Comparison of ENCODE assay signal across 8 cellular contexts in genomic region chr10:26859241-26860025, GRCh38. TPM values are rescaled to one million over a fixed set of nuclear protein-coding genes. Genes with fewer than 3 reads are reported as not detected.
DNase-seq lines count a peak whose midpoint lies in the region; ATAC-seq, FAIRE-seq and TF ChIP-seq lines count a peak whose summit lies in the region.

No MANE protein-coding gene starts in this region.

- H3K27me3 ChIP-seq in heart right ventricle, result no peaks in the 10 kb centered on the region
- H3K27me3 ChIP-seq in K562 (ENCODE audit: control insufficient read depth in 2 of 2, insufficient read depth in 2 of 2, low read length in 2 of 2), result 0 out of 5 replicates have a peak, but pooled peaks cover 4 to 5% of the 10 kb centered on the region in 2 experiments
- no peaks in the 10 kb centered on the region for H3K27me3 ChIP-seq in uterus

- no peaks in the 10 kb centered on the region for H3K9me1 ChIP-seq in K562 (ENCODE audit: control insufficient read depth, insufficient read depth, low read length)

- peak overlapping the region; percentile 100 for H3K4me3 Mint-ChIP-seq in memory B cell

- DNase-seq in heart right ventricle (no peak), Right ventricle myocardium inferior (ENCODE audit: missing footprints) (no peak), K562 (ENCODE audit: extremely low read depth in 1 of 4, low spot score in 3 of 4) (no peak), memory B cell (ENCODE audit: low spot score in 2 of 2) (no peak), uterus (no peak), frontal cortex (ENCODE audit: low spot score in 2 of 2) (no peak), NCI-H774 (lab: John Stamatoyannopoulos, UW) (no peak)

- TF ChIP-seq POLR2A in K562 (conservative IDR thresholded peaks at IDR 0.05) (no peak), uterus (IDR thresholded peaks at IDR 0.05) (no peak)

- intact Hi-C loops in heart right ventricle (cut with DNase I) (loop anchor here in 5 of 10 donors (2.0 to 10.0 kb wide), 5 partner anchors 57 to 165 kb away; partner anchors contain the start of gene PDSS1 (in 1 of the 5)), Right ventricle myocardium inferior (cut with DNase I) (loop anchor here (2.0 kb wide), 1 partner anchor 163 kb away; the partner anchor contains the start of gene PDSS1), K562 (cut with micrococcal nuclease) (loop anchor here (5.0 to 10.0 kb wide), 2 partner anchors 102 to 295 kb away; partner anchors contain the start of genes MASTL and YME1L1), uterus (cut with DNase I; ENCODE audit: low total_unique reads) (no loop called here)

- in situ Hi-C loops in K562 (cut with MboI), result no loop called here

- H3K36me3 ChIP-seq in heart right ventricle (no peaks in the 10 kb centered on the region), K562 (ENCODE audit: control insufficient read depth, insufficient read depth, low read length) (no peaks in the 10 kb centered on the region), uterus (no peaks in the 10 kb centered on the region)

- peaks cover 63% of the 10 kb centered on the region for H3K79me2 ChIP-seq in K562 (ENCODE audit: control insufficient read depth, insufficient read depth, low read length)

- H3K4me3 ChIP-seq in heart right ventricle (peak overlapping the region; percentile 90 to 99 (median 94)), K562 (peak overlapping the region; percentile 100), uterus (peak overlapping the region; percentile 70 to 87)

- ATAC-seq in heart right ventricle, result no peak
- no peak for ATAC-seq in Right ventricle myocardium inferior
- no peak for ATAC-seq in K562
- ATAC-seq in memory B cell (ENCODE audit: low read depth), result no peak
- no peak for ATAC-seq in GM19035 (IDR thresholded peaks at IDR 0.05; ENCODE audit: unreplicated experiment)

- no TSS peak for BruUV-seq in K562 (replicated peaks; lab: Mats Ljungman, UMichigan)

- POLR2A ChIA-PET in K562 (lab: Yijun Ruan, JAX), result no interaction called here

- peak overlapping the region; percentile 98 for H2AFZ ChIP-seq in K562 (ENCODE audit: low read depth, low read length)

- peak overlapping the region; percentile 91 to 100 (median 98) for H3K27ac ChIP-seq in heart right ventricle
- H3K27ac ChIP-seq in K562 (ENCODE audit: extremely low read depth, low read depth, low read length), result peak overlapping the region; percentile 94
- H3K27ac ChIP-seq in uterus, result peak overlapping the region; percentile 90 to 93

- H3K4me1 ChIP-seq in heart right ventricle, result peaks cover 3 to 64% (median 39%) of the 10 kb centered on the region in 9 donors
- H3K4me1 ChIP-seq in K562 (replicated peaks in 1 of 2; ENCODE audit: control insufficient read depth in 2 of 2, insufficient read depth in 2 of 2, low read length in 2 of 2), result peaks cover 3 to 14% of the 10 kb centered on the region in 2 experiments; a peak in 4 of 5 replicates
- no peaks in the 10 kb centered on the region for H3K4me1 ChIP-seq in uterus

- H3K27me3 Mint-ChIP-seq in memory B cell, result peaks cover 2% of the 10 kb centered on the region

- H3K9ac ChIP-seq in K562 (ENCODE audit: insufficient read depth in 1 of 2, low read depth in 2 of 2, low read length in 2 of 2), result peak overlapping the region; percentile 92 to 97

- CTCF ChIA-PET in K562 (lab: Yijun Ruan, JAX; ENCODE audit: low intra/inter-chr PET ratio), result interaction anchor here (2.4 kb wide), 1 partner anchor 22 kb away, joined by 11 read pairs; no protein-coding TSS in a partner anchor

- whole genome bisulfite sequencing in heart right ventricle, 2 donors, result 1% methylated on average over 14 of the region's 14 CpGs
- 0% methylated on average over 14 of the region's 14 CpGs for WGBS in K562 (ENCODE audit: insufficient coverage, low coverage, missing lambda C conversion rate)

- peak overlapping the region; percentile 100 for H3K27ac Mint-ChIP-seq in memory B cell

- H3K9me3 Mint-ChIP-seq in memory B cell, result no peaks in the 10 kb centered on the region

- H3K36me3 Mint-ChIP-seq in memory B cell, result peaks cover 4% of the 10 kb centered on the region

- TF ChIP-seq CTCF in heart right ventricle (IDR thresholded peaks at IDR 0.05) (no peak), K562 (IDR thresholded peaks at IDR 0.05 in 2 of 3, conservative IDR thresholded peaks at IDR 0.05 in 1 of 3; ENCODE audit: insufficient read depth in 2 of 3, low read depth in 1 of 3, low read length in 3 of 3) (no peak), uterus (IDR thresholded peaks at IDR 0.05) (no peak)

- no peak for FAIRE-seq in K562 (lab: Jason Lieb, UNC)
- FAIRE-seq in frontal cortex (lab: Jason Lieb, UNC), result no peak

- no peaks in the 10 kb centered on the region for H4K20me1 ChIP-seq in K562 (replicated peaks; ENCODE audit: control insufficient read depth, insufficient read depth, low read length)

- TF ChIP-seq RAD21 in K562 (CRISPR knock-in tag; conservative IDR thresholded peaks at IDR 0.05 in 1 of 2, IDR thresholded peaks at IDR 0.05 in 1 of 2), result no peak

- no peaks in the 10 kb centered on the region for H3K9me3 ChIP-seq in heart right ventricle
- no peaks in the 10 kb centered on the region for H3K9me3 ChIP-seq in K562 (replicated peaks; ENCODE audit: control insufficient read depth, insufficient read depth, low read depth, low read length)
- no peaks in the 10 kb centered on the region for H3K9me3 ChIP-seq in uterus

- TF ChIP-seq EP300 in K562 (IDR thresholded peaks at IDR 0.05; ENCODE audit: low read length), result no peak

- H3K4me1 Mint-ChIP-seq in memory B cell, result peaks cover 27% of the 10 kb centered on the region

- peak overlapping the region; percentile 92 for H3K4me2 ChIP-seq in K562 (ENCODE audit: insufficient read depth, low read length)

TF ChIP-seq in K562, 482 proteins besides CTCF, POLR2A, EP300 and RAD21 (continues in another document):
- TF ChIP-seq ZFX (CRISPR knock-in tag; IDR thresholded peaks at IDR 0.05) (no peak), CBX2 (IDR thresholded peaks at IDR 0.05; ENCODE audit: insufficient read depth, low read length, poor library complexity, severe bottlenecking) (no peak), BRF2 (IDR thresholded peaks at IDR 0.05; ENCODE audit: borderline replicate concordance, insufficient read depth, insufficient read length) (no peak), ELF4 (CRISPR knock-in tag; IDR thresholded peaks at IDR 0.05) (no peak), NR1H2 (CRISPR knock-in tag; IDR thresholded peaks at IDR 0.05) (no peak), KLF10 (CRISPR knock-in tag; IDR thresholded peaks at IDR 0.05) (no peak), FOS (IDR thresholded peaks at IDR 0.05; ENCODE audit: extremely low read depth, insufficient read length) (no peak), BCLAF1 (IDR thresholded peaks at IDR 0.05; ENCODE audit: borderline replicate concordance in 1 of 2, control insufficient read depth in 1 of 2, low read depth in 2 of 2, low read length in 1 of 2) (no peak), TSC22D4 (tag; IDR thresholded peaks at IDR 0.05) (no peak)

RNA-seq across cellular contexts. Expression of gene ABI1, which starts 1.3 kb away (rescaled TPM):
- 10 to 100 TPM; 24.2 to 39.3 (median 28.9) TPM for total RNA-seq in heart right ventricle
- polyA plus RNA-seq in heart right ventricle, result 10 to 100 TPM; 14.6 to 16.8 TPM
- total RNA-seq in Right ventricle myocardium inferior, result 28.0 TPM
- total RNA-seq in K562 (2011; cell fraction: chromatin; rRNA removed; ENCODE audit: low replicate concordance), result 18.6 and 42.7 TPM in 2 replicates
- total RNA-seq in K562 (2011; cell fraction: nucleolus; rRNA removed), result 9.8 and 10.5 TPM in 2 replicates
- 17.5 and 23.7 TPM in 2 replicates for total RNA-seq in K562 (2011; cell fraction: nucleoplasm; rRNA removed)
- total RNA-seq in K562 (2014; rRNA removed), result 26.6 and 28.7 TPM in 2 replicates
- total RNA-seq in K562 (2014; rRNA removed; fragmentation: Illumina TruSeq; extraction: Trizol), result 39.0 and 46.8 TPM in 2 replicates
- 38.0 and 41.5 TPM in 2 replicates for total RNA-seq in K562 (2015; rRNA removed; fragmentation: Illumina TruSeq; extraction: Trizol)
- total RNA-seq in K562 (2021), result 32.4 and 35.0 TPM in 2 replicates
- polyA plus RNA-seq in K562 (2011; rRNA removed), result 37.8 and 47.3 TPM in 2 replicates
- 25.1 and 32.8 TPM in 2 replicates for polyA plus RNA-seq in K562 (2011; cell fraction: cytosol; rRNA removed)
- polyA plus RNA-seq in K562 (2011; cell fraction: nucleus; rRNA removed), result 20.0 and 28.9 TPM in 2 replicates
- 33.7 and 35.1 TPM in 2 replicates for polyA plus RNA-seq in K562 (2012)
- polyA plus RNA-seq in K562 (2014; fragmentation: Illumina TruSeq; extraction: Trizol), result 40.6 and 48.2 TPM in 2 replicates
- polyA plus RNA-seq in K562 (2014; fragmentation: Nextera tagmentation; extraction: Ambion mirVana), result 10 to 100 TPM; 39.0 to 52.3 TPM
- polyA plus RNA-seq in K562 (2014; rRNA removed), result 22.1 and 23.8 TPM in 2 replicates
- 42.7 and 51.0 TPM in 2 replicates for polyA minus RNA-seq in K562 (2011; rRNA and poly(A)+ RNA removed)
- 13.0 and 18.2 TPM in 2 replicates for polyA minus RNA-seq in K562 (2011; cell fraction: cytosol; rRNA and poly(A)+ RNA removed)
- 17.9 and 34.8 TPM in 2 replicates for polyA minus RNA-seq in K562 (2011; cell fraction: nucleus; rRNA and poly(A)+ RNA removed)
- 10 to 100 TPM; 26.6 to 50.4 (median 39.1) TPM for total RNA-seq in uterus
- total RNA-seq in frontal cortex, result 64.4 TPM
